ENCODE assay signal across 8 cellular contexts in the genomic region with DNA sequence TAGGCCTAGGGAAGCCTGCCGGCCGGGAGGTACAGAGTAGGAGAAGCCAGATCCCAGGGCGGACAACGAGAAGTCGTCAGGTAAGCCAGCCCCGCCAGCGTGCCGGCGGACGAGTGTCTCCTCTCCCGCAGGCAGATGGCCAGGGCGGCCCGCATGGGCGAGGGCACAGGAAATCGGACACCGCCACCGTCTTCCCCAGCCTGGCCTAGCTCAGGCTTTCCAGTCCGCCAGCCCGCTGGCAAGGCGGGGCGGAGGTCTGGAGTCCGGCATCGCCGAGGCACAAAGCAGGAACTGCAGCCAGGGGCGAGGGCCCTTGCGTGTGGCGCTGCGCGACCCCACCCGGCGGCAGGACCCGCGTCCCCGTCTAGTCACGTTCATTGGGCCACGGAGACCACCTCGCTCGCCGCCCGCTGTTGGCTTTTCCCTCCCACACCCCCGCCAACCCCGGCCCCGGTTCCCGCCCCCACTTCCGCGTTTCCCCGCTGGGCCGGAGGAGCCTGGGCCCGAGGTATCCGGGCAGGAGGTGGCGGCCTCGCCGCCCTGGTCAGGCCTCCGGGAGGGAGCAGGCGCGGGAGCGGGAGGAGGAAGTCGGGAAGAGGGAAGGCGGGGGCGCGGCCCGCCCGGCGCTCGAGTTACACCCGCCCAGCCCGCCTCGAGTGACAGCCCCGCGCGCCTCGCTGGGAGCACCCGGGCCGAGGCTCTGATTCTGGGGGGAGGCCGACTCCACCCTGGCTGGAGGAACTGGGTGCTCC. TPM values are rescaled to one million over a fixed set of nuclear protein-coding genes. Genes with fewer than 3 reads are reported as not detected.
DNase-seq lines count a peak whose midpoint lies in the region; ATAC-seq and TF ChIP-seq lines count a peak whose summit lies in the region.

A gene (plus strand): TSS at position 655 of the 752 bp plus-strand sequence. CDS start 39,727 bp downstream, outside the sequence.

- TF ChIP-seq CTCF in AG04450 (IDR thresholded peaks at IDR 0.05; ENCODE audit: low read depth, low read length) (no peak), left lung (IDR thresholded peaks at IDR 0.05) (peak in 1 of 2 donors; percentile 15)

- peak within 1 kb of the TSS; percentile 83 for H3K4me3 Mint-ChIP-seq in dendritic cell treated with granulocyte-macrophage colony-stimulating factor and Interleukin-4, amounts not matched to agents 40 ng/mL and 50 ng/mL, for 4 days

- H3K27ac Mint-ChIP-seq in dendritic cell treated with granulocyte-macrophage colony-stimulating factor and Interleukin-4, amounts not matched to agents 40 ng/mL and 50 ng/mL, for 4 days, result peak within 1 kb of the TSS; percentile 95

- DNase-seq in AG04450 (ENCODE audit: low read depth, low spot score) (peak; percentile 42), NCI-H345 (lab: John Stamatoyannopoulos, UW) (peak; percentile 81), left lung (peak; percentile 96 to 100)
- peak; percentile 50 for DNase-seq in activated CD4-positive, alpha-beta T cell treated with anti-CD3 and anti-CD28 coated beads, Interleukin-2, amount 50 U/mL, for 1 hour
- DNase-seq in stimulated activated CD4-positive, alpha-beta T cell treated with anti-CD3 and anti-CD28 coated beads, Interleukin-4, amount 100 ng/mL, for 1 hour, result peak; percentile 57

- H3K27ac ChIP-seq in AG04450 (ENCODE audit: low read depth, low read length), result peak within 1 kb of the TSS; percentile 84
- peak within 1 kb of the TSS; percentile 99 to 100 for H3K27ac ChIP-seq in left lung

- H3K27me3 Mint-ChIP-seq in dendritic cell treated with granulocyte-macrophage colony-stimulating factor and Interleukin-4, amounts not matched to agents 40 ng/mL and 50 ng/mL, for 4 days, result no peaks in the 10 kb centered on the region

- no peaks in the 10 kb centered on the region for H3K9me3 Mint-ChIP-seq in dendritic cell treated with granulocyte-macrophage colony-stimulating factor and Interleukin-4, amounts not matched to agents 40 ng/mL and 50 ng/mL, for 4 days

- POLR2A ChIA-PET in AG04450 (lab: Yijun Ruan, JAX), result interaction anchor here (0.6 kb wide), 1 partner anchor 36 kb away, joined by 4 read pairs; no protein-coding TSS in a partner anchor

- ATAC-seq in GM18520 (IDR thresholded peaks at IDR 0.05; ENCODE audit: unreplicated experiment) (peak; percentile 25), HG03064 (IDR thresholded peaks at IDR 0.05; ENCODE audit: low read depth, unreplicated experiment) (peak; percentile 45), left lung (peak; percentile 97)

- H3K27me3 ChIP-seq in AG04450 (ENCODE audit: control insufficient read depth, insufficient read depth, low read length) (no peaks in the 10 kb centered on the region), left lung (no peaks in the 10 kb centered on the region)

- H3K9me3 ChIP-seq in AG04450 (ENCODE audit: control insufficient read depth, insufficient read depth, low read length), result no peaks in the 10 kb centered on the region; the same call in 1 of the 2 replicates
- no peaks in the 10 kb centered on the region for H3K9me3 ChIP-seq in left lung

- H3K4me3 ChIP-seq in AG04450 (ENCODE audit: low read depth, low read length) (peak within 1 kb of the TSS; percentile 76), left lung (peak within 1 kb of the TSS; percentile 63 to 82)

- peaks cover 20% of the 10 kb centered on the region for H3K36me3 Mint-ChIP-seq in dendritic cell treated with granulocyte-macrophage colony-stimulating factor and Interleukin-4, amounts not matched to agents 40 ng/mL and 50 ng/mL, for 4 days (ENCODE audit: low read depth)

- peaks cover 0 to 42% of the 10 kb centered on the region in 2 donors for H3K4me1 ChIP-seq in left lung

- intact Hi-C loops in dendritic cell treated with granulocyte-macrophage colony-stimulating factor and Interleukin-4, amounts not matched to agents 40 ng/mL and 50 ng/mL, for 4 days (cut with micrococcal nuclease), result loop anchor here (1.0 to 10.0 kb wide), 3 partner anchors 35 to 741 kb away; no protein-coding TSS in a partner anchor
- intact Hi-C loops in left lung (cut with DNase I), result no loop called here

- H3K4me1 Mint-ChIP-seq in dendritic cell treated with granulocyte-macrophage colony-stimulating factor and Interleukin-4, amounts not matched to agents 40 ng/mL and 50 ng/mL, for 4 days (ENCODE audit: low read depth), result peaks cover 54% of the 10 kb centered on the region

- H3K36me3 ChIP-seq in left lung, result no peaks in the 10 kb centered on the region

- CTCF ChIA-PET in AG04450 (lab: Charles Lee), result interaction anchor here (0.8 kb wide), 1 partner anchor 101 kb away, joined by 4 read pairs; no protein-coding TSS in a partner anchor

RNA-seq across cellular contexts. Expression of the gene that starts here (rescaled TPM):
- polyA plus RNA-seq in AG04450 (2011; rRNA removed), result 20.2 and 20.7 TPM in 2 replicates
- polyA minus RNA-seq in AG04450 (2011; rRNA and poly(A)+ RNA removed), result 43.2 and 51.0 TPM in 2 replicates
- total RNA-seq in left lung, result 10 to 100 TPM; 31.2 to 44.3 TPM

Comparison
In these comparisons a context has a peak if more than half of its experiments do, and no peak if none do; other contexts are left out.
1. Peak in every context shown above with its lines: DNase-seq, ATAC-seq, H3K4me3 ChIP-seq and H3K27ac ChIP-seq.
2. DNase-seq: peak in every context shown above with its lines; median percentile 98 in left lung; 81 in NCI-H345; 57 in stimulated activated CD4-positive, alpha-beta T cell treated with anti-CD3 and anti-CD28 coated beads, Interleukin-4, amount 100 ng/mL, for 1 hour; 50 in activated CD4-positive, alpha-beta T cell treated with anti-CD3 and anti-CD28 coated beads, Interleukin-2, amount 50 U/mL, for 1 hour; 42 in AG04450.
3. ATAC-seq: peak in every context shown above with its lines; median percentile 97 in left lung; 45 in HG03064; 25 in GM18520.